1 cellular context compared by ENCODE assay signal in the genomic region with DNA sequence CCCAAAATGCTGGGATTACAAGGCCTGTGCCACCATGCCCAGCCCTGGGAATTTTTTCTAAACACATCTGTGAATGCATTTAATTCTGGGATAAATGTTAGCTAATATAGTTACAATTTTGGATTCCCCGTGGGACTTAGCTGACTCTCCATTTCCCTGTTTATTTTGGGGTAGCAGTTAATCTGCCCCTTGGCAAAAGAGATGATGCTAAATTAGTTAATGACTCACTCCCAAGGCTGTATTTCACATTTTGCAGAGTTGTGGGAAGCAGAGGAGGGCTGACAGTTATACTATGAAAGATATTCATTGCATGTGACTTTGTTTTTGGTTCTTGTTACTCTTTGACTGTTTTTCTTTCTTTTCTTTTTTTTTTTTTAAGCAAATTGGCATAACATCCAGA.
TF ChIP-seq lines count a peak whose summit lies in the region.

No MANE protein-coding gene starts in this region.

TF ChIP-seq in A549, 52 proteins besides CTCF, POLR2A, EP300 and RAD21:
- no peak for TF ChIP-seq MAZ (IDR thresholded peaks at IDR 0.05; ENCODE audit: borderline replicate concordance, low read depth, low read length)
- no peak for TF ChIP-seq HOXB13 (CRISPR knock-in tag; IDR thresholded peaks at IDR 0.05; ENCODE audit: low read depth)
- TF ChIP-seq FOSL2 (IDR thresholded peaks at IDR 0.05): no peak
- no peak for TF ChIP-seq FOSL2 (CRISPR knock-in tag; IDR thresholded peaks at IDR 0.05)
- TF ChIP-seq POLR2AphosphoS2 (conservative IDR thresholded peaks at IDR 0.05; ENCODE audit: low read length): no peak
- 0 out of 2 replicates have a peak, but pooled peaks have one; percentile 46 for TF ChIP-seq HOXA7 (CRISPR knock-in tag; IDR thresholded peaks at IDR 0.05)
- TF ChIP-seq CBX8 (IDR thresholded peaks at IDR 0.05): no peak
- TF ChIP-seq ELK1 (IDR thresholded peaks at IDR 0.05; ENCODE audit: low read depth, low read length): no peak
- 0 out of 5 replicates have a peak, but pooled peaks of 1 of the 2 experiments have one; percentile 1 for TF ChIP-seq JUN (IDR thresholded peaks at IDR 0.05)
- no peak for TF ChIP-seq FOXS1 (CRISPR knock-in tag; IDR thresholded peaks at IDR 0.05)
- no peak for TF ChIP-seq EHMT2 (IDR thresholded peaks at IDR 0.05; ENCODE audit: low read depth)
TF ChIP-seq in A549: peak in this region for 2.
